Comparison of ENCODE assay signal across 22 cellular contexts in the genomic region with DNA sequence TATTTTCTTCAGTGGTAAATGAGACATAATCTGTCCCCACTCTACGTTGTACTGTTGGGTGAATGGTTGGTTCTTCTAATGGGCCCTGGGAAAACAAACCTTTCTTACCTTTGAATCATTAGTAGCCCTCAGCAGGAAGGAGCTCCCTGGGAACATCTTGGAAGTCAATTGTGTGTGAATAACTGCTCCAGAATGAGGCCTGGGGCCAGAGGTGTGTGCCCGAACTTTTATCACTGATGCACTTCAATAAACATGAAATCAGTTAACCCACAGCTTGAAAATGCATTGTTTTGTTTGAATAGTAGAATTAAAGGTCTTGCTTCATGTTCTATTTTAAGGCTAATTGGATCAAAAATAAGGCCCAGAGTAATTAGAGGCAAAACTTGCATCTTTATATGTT.
"Had no signal": no experiment of that assay in that cellular context is flagged by ENCODE, and none has a peak within 500 bp of the region (broad histone marks: within the 10 kb centered on the region; RNA-seq: fewer than 3 reads in every experiment).

No MANE protein-coding gene starts in this region.

- H3K36me3 Mint-ChIP-seq: activated naive CD8-positive, alpha-beta T cell treated with anti-CD3 and anti-CD28 coated beads, Interleukin-2, amount 10 ng/mL, durations not matched to agents 7 days and 5 days had no signal

- H3K4me3 Mint-ChIP-seq: activated naive CD8-positive, alpha-beta T cell treated with anti-CD3 and anti-CD28 coated beads, Interleukin-2, amount 10 ng/mL, durations not matched to agents 7 days and 5 days; activated T-helper 1 cell treated with anti-CD3 and anti-CD28 coated beads, Interleukin-12 subunit alpha, Interleukin-12 subunit beta, Interleukin-2, Interleukin-4 antibody, amounts not matched to agents 30 ng/mL and 10 ng/mL and 1 ng/mL, durations not matched to agents 14 hours and 24 hours and 36 hours; naive thymus-derived CD4-positive, alpha-beta T cell; T-helper 2 cell treated with Interferon-gamma antibody and Interleukin-4, amounts not matched to agents 5 μg/mL and 100 μg/mL, for 36 hours had no signal

- H3K27ac Mint-ChIP-seq: activated naive CD8-positive, alpha-beta T cell treated with anti-CD3 and anti-CD28 coated beads, Interleukin-2, amount 10 ng/mL, durations not matched to agents 7 days and 5 days; activated T-helper 1 cell treated with anti-CD3 and anti-CD28 coated beads, Interleukin-12 subunit alpha, Interleukin-12 subunit beta, Interleukin-2, Interleukin-4 antibody, amounts not matched to agents 30 ng/mL and 10 ng/mL and 1 ng/mL, durations not matched to agents 14 hours and 24 hours and 36 hours; naive thymus-derived CD4-positive, alpha-beta T cell; T-helper 2 cell treated with Interferon-gamma antibody and Interleukin-4, amounts not matched to agents 5 μg/mL and 100 μg/mL, for 36 hours had no signal

- H3K27ac ChIP-seq: epithelial cell of prostate, left lung, neutrophil, parathyroid adenoma, right atrium auricular region, vagina had no signal

- H3K9me3 ChIP-seq: left lung, mucosa of descending colon, neutrophil, right atrium auricular region, tibial artery, vagina had no signal

- DNase-seq: activated naive CD4-positive, alpha-beta T cell; activated naive CD8-positive, alpha-beta T cell treated with anti-CD3 and anti-CD28 coated beads, Interleukin-2, amount 10 ng/mL, durations not matched to agents 7 days and 5 days; anterior cingulate cortex; cerebellar nuclear complex; foreskin melanocyte; head of caudate nucleus; islet precursor cell; left lung; mammary epithelial cell; mucosa of descending colon; naive thymus-derived CD4-positive, alpha-beta T cell; stimulated activated CD4-positive, alpha-beta T cell treated with anti-CD3 and anti-CD28 coated beads, Interleukin-15, amount 100 ng/mL, for 24 hours; stimulated activated CD4-positive, alpha-beta T cell treated with anti-CD3 and anti-CD28 coated beads, Interleukin-4, amount 100 ng/mL, for 1 hour; stimulated activated naive CD4-positive, alpha-beta T cell; tibial artery had no signal

- H3K4me1 ChIP-seq: left lung, parathyroid adenoma had no signal

- H3K36me3 ChIP-seq: left lung, neutrophil, right atrium auricular region, tibial artery, vagina had no signal

- H3K9ac ChIP-seq: parathyroid adenoma had no signal

- ATAC-seq: left lung; mucosa of descending colon; naive thymus-derived CD4-positive, alpha-beta T cell had no signal

- H3K9me3 Mint-ChIP-seq: activated T-helper 1 cell treated with anti-CD3 and anti-CD28 coated beads, Interleukin-12 subunit alpha, Interleukin-12 subunit beta, Interleukin-2, Interleukin-4 antibody, amounts not matched to agents 30 ng/mL and 10 ng/mL and 1 ng/mL, durations not matched to agents 14 hours and 24 hours and 36 hours; T-helper 2 cell treated with Interferon-gamma antibody and Interleukin-4, amounts not matched to agents 5 μg/mL and 100 μg/mL, for 36 hours had no signal

- H3K4me3 ChIP-seq: mucosa of descending colon, right atrium auricular region, tibial artery, vagina had no signal

- H3K27me3 ChIP-seq: right atrium auricular region, tibial artery, vagina had no signal
